In the genomic region with DNA sequence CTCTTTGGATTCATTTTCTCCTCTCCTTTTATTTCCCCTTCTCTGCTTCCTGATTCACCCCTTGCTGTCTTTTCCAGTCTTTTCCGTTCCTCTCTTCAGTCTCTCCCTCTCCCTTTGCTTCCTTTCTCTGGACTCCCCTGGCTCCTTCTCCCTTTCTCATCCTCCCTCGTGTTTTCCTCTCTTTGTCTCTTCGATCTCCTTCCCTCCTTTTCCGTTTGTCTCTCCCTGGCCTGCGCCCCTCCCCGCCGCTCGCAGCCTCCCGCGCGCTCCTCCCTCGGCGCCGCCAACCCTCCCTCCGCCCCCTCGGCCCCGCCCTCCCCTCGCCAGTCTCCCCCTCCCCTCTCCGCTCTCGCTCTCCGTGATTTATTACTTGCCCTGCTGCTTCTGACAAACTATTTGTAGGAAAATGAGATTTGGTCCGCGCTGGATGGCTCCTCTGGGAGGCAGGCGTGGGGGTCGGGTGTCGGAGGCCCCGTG, we compare ENCODE assay signal across 7 cellular contexts. TPM values are rescaled to one million over a fixed set of nuclear protein-coding genes. Genes with fewer than 3 reads are reported as not detected.
DNase-seq lines count a peak whose midpoint lies in the region; ATAC-seq and TF ChIP-seq lines count a peak whose summit lies in the region.

No MANE protein-coding gene starts in this region.

- H3K4me2 ChIP-seq in GM23338, result peak overlapping the region; percentile 91

- no peak for TF ChIP-seq CTCF in GM23338 (conservative IDR thresholded peaks at IDR 0.05; ENCODE audit: low read depth in 2 of 2)

- peak; percentile 86 for ATAC-seq in GM23338
- ATAC-seq in GM19351 (IDR thresholded peaks at IDR 0.05; ENCODE audit: unreplicated experiment), result no peak

- H3K4me1 Mint-ChIP-seq in GM23338, result peaks cover 10% of the 10 kb centered on the region

- peaks cover 19% of the 10 kb centered on the region for H3K27me3 Mint-ChIP-seq in GM23338 (ENCODE audit: insufficient read depth, low read depth, poor library complexity)

- peaks cover 3% of the 10 kb centered on the region; the same call in 1 of the 3 replicates for H3K36me3 Mint-ChIP-seq in GM23338 (ENCODE audit: low read depth)

- no peak overlapping the region for H3K27ac ChIP-seq in GM23338 (ENCODE audit: low read depth)

- H3K9me2 ChIP-seq in GM23338 (ENCODE audit: insufficient read depth), result no peaks in the 10 kb centered on the region

- no peaks in the 10 kb centered on the region for H4K20me1 ChIP-seq in GM23338 (replicated peaks; ENCODE audit: insufficient read depth)

- DNase-seq in GM23338 (ENCODE audit: low spot score) (peak; percentile 79), NCI-H2196 (lab: John Stamatoyannopoulos, UW; ENCODE audit: unreplicated experiment) (peak; percentile 75), ecto neural progenitor cell (ENCODE audit: low spot score) (peak; percentile 81), medulla oblongata (ENCODE audit: extremely low spot score) (peak; percentile 12)
- peak; percentile 37 to 52 for DNase-seq in activated CD4-positive, alpha-beta T cell treated with anti-CD3 and anti-CD28 coated beads for 4 hours
- peak; percentile 13 for DNase-seq in stimulated activated CD8-positive, alpha-beta memory T cell treated with anti-CD3 and anti-CD28 coated beads, Interleukin-15, amount 100 ng/mL, for 24 hours (ENCODE audit: low read depth)

- peaks cover 8% of the 10 kb centered on the region; the same call in 1 of the 2 replicates for H3K4me1 ChIP-seq in GM23338 (ENCODE audit: insufficient read depth)

- H2AFZ ChIP-seq in GM23338, result peak overlapping the region; percentile 94

- H3K9me3 Mint-ChIP-seq in GM23338, result peaks cover 6% of the 10 kb centered on the region; the same call in 2 of the 3 replicates

- no peak overlapping the region for H3K27ac Mint-ChIP-seq in GM23338

- H3K4me3 ChIP-seq in GM23338, result peak overlapping the region; percentile 77

- H3F3A ChIP-seq in GM23338 (replicated peaks; ENCODE audit: low read depth), result no peaks in the 10 kb centered on the region

- no peaks in the 10 kb centered on the region for H3K79me2 ChIP-seq in GM23338 (replicated peaks; ENCODE audit: insufficient read depth)

- H3K27me3 ChIP-seq in GM23338 (ENCODE audit: insufficient read depth), result peaks cover 6% of the 10 kb centered on the region

- H3K36me3 ChIP-seq in GM23338 (ENCODE audit: insufficient read depth), result no peaks in the 10 kb centered on the region

- H3K4me3 Mint-ChIP-seq in GM23338, result peak overlapping the region; percentile 78

TF ChIP-seq in GM23338, 12 proteins besides CTCF, POLR2A, EP300 and RAD21:
- TF ChIP-seq, protein P1, sequence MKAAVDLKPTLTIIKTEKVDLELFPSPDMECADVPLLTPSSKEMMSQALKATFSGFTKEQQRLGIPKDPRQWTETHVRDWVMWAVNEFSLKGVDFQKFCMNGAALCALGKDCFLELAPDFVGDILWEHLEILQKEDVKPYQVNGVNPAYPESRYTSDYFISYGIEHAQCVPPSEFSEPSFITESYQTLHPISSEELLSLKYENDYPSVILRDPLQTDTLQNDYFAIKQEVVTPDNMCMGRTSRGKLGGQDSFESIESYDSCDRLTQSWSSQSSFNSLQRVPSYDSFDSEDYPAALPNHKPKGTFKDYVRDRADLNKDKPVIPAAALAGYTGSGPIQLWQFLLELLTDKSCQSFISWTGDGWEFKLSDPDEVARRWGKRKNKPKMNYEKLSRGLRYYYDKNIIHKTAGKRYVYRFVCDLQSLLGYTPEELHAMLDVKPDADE (IDR thresholded peaks at IDR 0.05), result no peak
- TF ChIP-seq POLR2AphosphoS5 (IDR thresholded peaks at IDR 0.05; ENCODE audit: low read depth) (0 out of 2 replicates have a peak, but pooled peaks have one; percentile 38), CREB1 (CRISPR knock-in tag; IDR thresholded peaks at IDR 0.05; ENCODE audit: low read depth) (no peak), NANOG (IDR thresholded peaks at IDR 0.05; ENCODE audit: borderline replicate concordance) (no peak)
TF ChIP-seq in GM23338: peak in this region for 1.

RNA-seq across cellular contexts. Expression of a gene that starts 46.0 kb away (rescaled TPM):
- total RNA-seq in GM23338 (2014; rRNA removed; shearing (Covaris generic)), result 0.16 and 0.21 TPM in 2 replicates
- polyA plus RNA-seq in GM23338 (2016; fragmentation: Nextera tagmentation; extraction: Ambion mirVana), result 0.32 and 0.43 TPM in 2 replicates

Comparison
In these comparisons a context has a peak if more than half of its experiments do, and no peak if none do; other contexts are left out.
1. DNase-seq: peak in every context shown above with its lines; median percentile 81 in ecto neural progenitor cell; 79 in GM23338; 75 in NCI-H2196; 44 in activated CD4-positive, alpha-beta T cell treated with anti-CD3 and anti-CD28 coated beads for 4 hours; 13 in stimulated activated CD8-positive, alpha-beta memory T cell treated with anti-CD3 and anti-CD28 coated beads, Interleukin-15, amount 100 ng/mL, for 24 hours; 12 in medulla oblongata.